18 cellular contexts compared by ENCODE assay signal in genomic region chr5:114822885-114823284, GRCh38.
DNase-seq lines count a peak whose midpoint lies in the region; ATAC-seq, FAIRE-seq and TF ChIP-seq lines count a peak whose summit lies in the region.
"Had no signal": no experiment of that assay in that cellular context is flagged by ENCODE, and none has a peak within 500 bp of the region (broad histone marks: within the 10 kb centered on the region; RNA-seq: fewer than 3 reads in every experiment).

No MANE protein-coding gene starts in this region.

- H3K27ac Mint-ChIP-seq in activated T-helper 1 cell treated with anti-CD3 and anti-CD28 coated beads, Interleukin-12 subunit alpha, Interleukin-12 subunit beta, Interleukin-2, Interleukin-4 antibody, amounts not matched to agents 30 ng/mL and 10 ng/mL and 1 ng/mL, durations not matched to agents 14 hours and 24 hours and 36 hours, result no peak overlapping the region
- H3K27ac Mint-ChIP-seq: CD4-positive, alpha-beta memory T cell; GM23338; H9 had no signal

- no peaks in the 10 kb centered on the region for H3K4me1 Mint-ChIP-seq in activated T-helper 1 cell treated with anti-CD3 and anti-CD28 coated beads, Interleukin-12 subunit alpha, Interleukin-12 subunit beta, Interleukin-2, Interleukin-4 antibody, amounts not matched to agents 30 ng/mL and 10 ng/mL and 1 ng/mL, durations not matched to agents 14 hours and 24 hours and 36 hours (ENCODE audit: low read depth)
- H3K4me1 Mint-ChIP-seq: CD4-positive, alpha-beta memory T cell; GM23338; H9 had no signal

- peaks cover 52% of the 10 kb centered on the region for H3K9me3 ChIP-seq in HepG2 (ENCODE audit: low read length)
- no peaks in the 10 kb centered on the region for H3K9me3 ChIP-seq in right lobe of liver
- peaks cover 3% of the 10 kb centered on the region for H3K9me3 ChIP-seq in GM23248 (ENCODE audit: low read depth)
- no peaks in the 10 kb centered on the region for H3K9me3 ChIP-seq in K562 (replicated peaks; ENCODE audit: control insufficient read depth, insufficient read depth, low read depth, low read length)

- BruUV-seq in HepG2 (replicated peaks; lab: Mats Ljungman, UMichigan), result no TSS peak
- no TSS peak for BruUV-seq in K562 (replicated peaks; lab: Mats Ljungman, UMichigan)

- no peaks in the 10 kb centered on the region for H3K9me1 ChIP-seq in K562 (ENCODE audit: control insufficient read depth, insufficient read depth, low read length)

- TF ChIP-seq RAD21 in HepG2 (CRISPR knock-in tag; IDR thresholded peaks at IDR 0.05) (no peak), K562 (CRISPR knock-in tag; conservative IDR thresholded peaks at IDR 0.05 in 1 of 2, IDR thresholded peaks at IDR 0.05 in 1 of 2) (no peak)

- no peaks in the 10 kb centered on the region for H3K36me3 ChIP-seq in HepG2 (replicated peaks in 1 of 2; ENCODE audit: control insufficient read depth in 1 of 2, insufficient read depth in 2 of 2, low read length in 2 of 2)
- H3K36me3 ChIP-seq in right lobe of liver, result no peaks in the 10 kb centered on the region
- no peaks in the 10 kb centered on the region for H3K36me3 ChIP-seq in GM23248 (ENCODE audit: low read depth)
- no peaks in the 10 kb centered on the region for H3K36me3 ChIP-seq in K562 (ENCODE audit: control insufficient read depth, insufficient read depth, low read length)

- POLR2A ChIA-PET in HepG2 (lab: Yijun Ruan, JAX) (no interaction called here), K562 (lab: Yijun Ruan, JAX) (no interaction called here)

- H3K36me3 Mint-ChIP-seq in activated T-helper 1 cell treated with anti-CD3 and anti-CD28 coated beads, Interleukin-12 subunit alpha, Interleukin-12 subunit beta, Interleukin-2, Interleukin-4 antibody, amounts not matched to agents 30 ng/mL and 10 ng/mL and 1 ng/mL, durations not matched to agents 14 hours and 24 hours and 36 hours (ENCODE audit: low read depth), result no peaks in the 10 kb centered on the region
- H3K36me3 Mint-ChIP-seq: CD4-positive, alpha-beta memory T cell had no signal

- H3K9me2 ChIP-seq in GM23248 (ENCODE audit: insufficient read depth), result no peaks in the 10 kb centered on the region

- TF ChIP-seq CTCF in HepG2 (CRISPR knock-in tag; IDR thresholded peaks at IDR 0.05) (no peak), right lobe of liver (IDR thresholded peaks at IDR 0.05) (no peak), K562 (IDR thresholded peaks at IDR 0.05 in 2 of 3, conservative IDR thresholded peaks at IDR 0.05 in 1 of 3; ENCODE audit: insufficient read depth in 2 of 3, low read depth in 1 of 3, low read length in 3 of 3) (no peak)

- ATAC-seq in HepG2 (no peak), right lobe of liver (no peak), K562 (no peak)
- ATAC-seq: GM12878, GM23338, HCT116 had no signal

- no peak overlapping the region for H3K9ac ChIP-seq in HepG2 (ENCODE audit: insufficient read depth, low read depth, low read length)
- H3K9ac ChIP-seq in GM23248, result no peak overlapping the region
- H3K9ac ChIP-seq in K562 (ENCODE audit: insufficient read depth in 1 of 2, low read depth in 2 of 2, low read length in 2 of 2), result no peak overlapping the region

- in situ Hi-C loops in HepG2 (cut with HindIII; ENCODE audit: extremely low pct_ligation_motif_present, low pct_unique_long_range_greater_than_20kb) (no loop called here), GM23248 (cut with MboI) (no loop called here), K562 (cut with MboI) (no loop called here)

- no peaks in the 10 kb centered on the region for H3K79me2 ChIP-seq in HepG2 (ENCODE audit: insufficient read depth, low read length)
- H3K79me2 ChIP-seq in GM23248 (ENCODE audit: insufficient read depth), result no peaks in the 10 kb centered on the region
- no peaks in the 10 kb centered on the region for H3K79me2 ChIP-seq in K562 (ENCODE audit: control insufficient read depth, insufficient read depth, low read length)

- TF ChIP-seq EP300 in HepG2 (IDR thresholded peaks at IDR 0.05; ENCODE audit: low read depth in 2 of 2, low read length in 2 of 2), result no peak
- TF ChIP-seq EP300 in HepG2 (CRISPR knock-in tag; IDR thresholded peaks at IDR 0.05; ENCODE audit: borderline replicate concordance), result no peak
- no peak for TF ChIP-seq EP300 in K562 (IDR thresholded peaks at IDR 0.05; ENCODE audit: low read length)

- H3K27ac ChIP-seq in HepG2 (ENCODE audit: extremely low read length, insufficient read depth, low read length) (no peak overlapping the region), right lobe of liver (no peak overlapping the region), GM23248 (no peak overlapping the region), K562 (ENCODE audit: extremely low read depth, low read depth, low read length) (no peak overlapping the region)

- H3K4me1 ChIP-seq in HepG2 (ENCODE audit: insufficient read depth, low read length) (no peaks in the 10 kb centered on the region), right lobe of liver (no peaks in the 10 kb centered on the region), GM23248 (ENCODE audit: insufficient read depth) (no peaks in the 10 kb centered on the region), K562 (replicated peaks in 1 of 2; ENCODE audit: control insufficient read depth in 2 of 2, insufficient read depth in 2 of 2, low read length in 2 of 2) (no peaks in the 10 kb centered on the region)

- TF ChIP-seq POLR2A in HepG2 (IDR thresholded peaks at IDR 0.05; ENCODE audit: insufficient read depth in 1 of 2, low read depth in 2 of 2, low read length in 2 of 2) (no peak), right lobe of liver (IDR thresholded peaks at IDR 0.05) (no peak), K562 (conservative IDR thresholded peaks at IDR 0.05) (no peak)

- H3K9me3 Mint-ChIP-seq in activated T-helper 1 cell treated with anti-CD3 and anti-CD28 coated beads, Interleukin-12 subunit alpha, Interleukin-12 subunit beta, Interleukin-2, Interleukin-4 antibody, amounts not matched to agents 30 ng/mL and 10 ng/mL and 1 ng/mL, durations not matched to agents 14 hours and 24 hours and 36 hours, result peaks cover 15% of the 10 kb centered on the region

- H2AFZ ChIP-seq in HepG2 (ENCODE audit: low read length) (no peak overlapping the region), GM23248 (no peak overlapping the region), K562 (ENCODE audit: low read depth, low read length) (no peak overlapping the region)
- H2AFZ ChIP-seq: GM23338 had no signal

- H3K4me3 Mint-ChIP-seq in activated T-helper 1 cell treated with anti-CD3 and anti-CD28 coated beads, Interleukin-12 subunit alpha, Interleukin-12 subunit beta, Interleukin-2, Interleukin-4 antibody, amounts not matched to agents 30 ng/mL and 10 ng/mL and 1 ng/mL, durations not matched to agents 14 hours and 24 hours and 36 hours, result no peak overlapping the region
- H3K4me3 Mint-ChIP-seq: CD4-positive, alpha-beta memory T cell; GM23338; H9 had no signal

- intact Hi-C loops in HepG2 (cut with micrococcal nuclease; ENCODE audit: unreplicated experiment) (no loop called here), right lobe of liver (cut with DNase I) (no loop called here), K562 (cut with micrococcal nuclease) (no loop called here)
- intact Hi-C loops in activated T-helper 1 cell treated with anti-CD3 and anti-CD28 coated beads, Interleukin-12 subunit alpha, Interleukin-12 subunit beta, Interleukin-2, Interleukin-4 antibody, amounts not matched to agents 30 ng/mL and 10 ng/mL and 1 ng/mL, durations not matched to agents 14 hours and 24 hours and 36 hours (cut with micrococcal nuclease), result no loop called here

- FAIRE-seq in HepG2 (lab: Jason Lieb, UNC) (no peak), K562 (lab: Jason Lieb, UNC) (no peak)
- FAIRE-seq: GM12878, GM19239 had no signal

- no peaks in the 10 kb centered on the region for H3F3A ChIP-seq in GM23248 (ENCODE audit: insufficient read depth)

- H3K27me3 ChIP-seq in HepG2 (ENCODE audit: control insufficient read depth in 1 of 2, insufficient read depth in 2 of 2, low read length in 2 of 2) (no peaks in the 10 kb centered on the region), right lobe of liver (no peaks in the 10 kb centered on the region), GM23248 (replicated peaks; ENCODE audit: insufficient read depth) (no peaks in the 10 kb centered on the region), K562 (ENCODE audit: control insufficient read depth in 2 of 2, insufficient read depth in 2 of 2, low read length in 2 of 2) (no peaks in the 10 kb centered on the region)

- H3K4me2 ChIP-seq in HepG2 (ENCODE audit: low read depth, low read length), result no peak overlapping the region
- no peak overlapping the region for H3K4me2 ChIP-seq in GM23248 (ENCODE audit: unreplicated experiment)
- no peak overlapping the region for H3K4me2 ChIP-seq in K562 (ENCODE audit: insufficient read depth, low read length)
- H3K4me2 ChIP-seq: GM23338 had no signal

- CTCF ChIA-PET in HepG2 (lab: Yijun Ruan, JAX; ENCODE audit: low intra/inter-chr PET ratio, low total read pairs), result no interaction called here
- CTCF ChIA-PET in K562 (lab: Yijun Ruan, JAX; ENCODE audit: low intra/inter-chr PET ratio), result no interaction called here

- no peak overlapping the region for H3K4me3 ChIP-seq in HepG2 (replicated peaks in 1 of 3; ENCODE audit: insufficient read depth in 1 of 3, low read depth in 2 of 3, low read length in 3 of 3)
- H3K4me3 ChIP-seq in right lobe of liver, result no peak overlapping the region
- H3K4me3 ChIP-seq in GM23248, result no peak overlapping the region
- no peak overlapping the region for H3K4me3 ChIP-seq in K562
- H3K4me3 ChIP-seq: GM12878, GM23338 had no signal

- DNase-seq in HepG2 (ENCODE audit: low spot score) (no peak), right lobe of liver (no peak), GM23248 (peak; percentile 1), K562 (ENCODE audit: extremely low read depth in 1 of 4, low spot score in 3 of 4) (no peak)
- no peak for DNase-seq in activated CD8-positive, alpha-beta memory T cell treated with anti-CD3 and anti-CD28 coated beads, Interleukin-2, amount 50 U/mL, for 4 hours
- no peak for DNase-seq in activated T-helper 1 cell treated with anti-CD3 and anti-CD28 coated beads, Interleukin-12 subunit alpha, Interleukin-12 subunit beta, Interleukin-2, Interleukin-4 antibody, amounts not matched to agents 30 ng/mL and 10 ng/mL and 1 ng/mL, durations not matched to agents 14 hours and 24 hours and 36 hours (ENCODE audit: low spot score)
- DNase-seq: C1 segment of cervical spinal cord; Calu3; CD4-positive, alpha-beta memory T cell; COR-L47; DMS79; EL; GDM1; H9 had no signal

- H4K20me1 ChIP-seq in HepG2 (ENCODE audit: insufficient read depth, low read length) (no peaks in the 10 kb centered on the region), GM23248 (ENCODE audit: insufficient read depth) (no peaks in the 10 kb centered on the region), K562 (replicated peaks; ENCODE audit: control insufficient read depth, insufficient read depth, low read length) (no peaks in the 10 kb centered on the region)

- no peaks in the 10 kb centered on the region for H3K27me3 Mint-ChIP-seq in activated T-helper 1 cell treated with anti-CD3 and anti-CD28 coated beads, Interleukin-12 subunit alpha, Interleukin-12 subunit beta, Interleukin-2, Interleukin-4 antibody, amounts not matched to agents 30 ng/mL and 10 ng/mL and 1 ng/mL, durations not matched to agents 14 hours and 24 hours and 36 hours (ENCODE audit: insufficient read depth)
- H3K27me3 Mint-ChIP-seq: CD4-positive, alpha-beta memory T cell had no signal

TF ChIP-seq in K562, 482 proteins besides CTCF, POLR2A, EP300 and RAD21 (continues in another document):
- TF ChIP-seq ZNF444 (CRISPR knock-in tag; IDR thresholded peaks at IDR 0.05), result no peak
- peak; percentile 65 for TF ChIP-seq NFIX (CRISPR knock-in tag; IDR thresholded peaks at IDR 0.05; ENCODE audit: low read depth)
- no peak for TF ChIP-seq CREBBP (IDR thresholded peaks at IDR 0.05; ENCODE audit: low read depth, low read length)

Comparison
In these comparisons a context has a peak if more than half of its experiments do, and no peak if none do; other contexts are left out.
1. Of the 241 proteins assayed by ChIP-seq in both HepG2 and K562: peak only in HepG2: none; only in K562: NFIC; in both: none; in neither: 240.